8 cellular contexts compared by ENCODE assay signal in the genomic region with DNA sequence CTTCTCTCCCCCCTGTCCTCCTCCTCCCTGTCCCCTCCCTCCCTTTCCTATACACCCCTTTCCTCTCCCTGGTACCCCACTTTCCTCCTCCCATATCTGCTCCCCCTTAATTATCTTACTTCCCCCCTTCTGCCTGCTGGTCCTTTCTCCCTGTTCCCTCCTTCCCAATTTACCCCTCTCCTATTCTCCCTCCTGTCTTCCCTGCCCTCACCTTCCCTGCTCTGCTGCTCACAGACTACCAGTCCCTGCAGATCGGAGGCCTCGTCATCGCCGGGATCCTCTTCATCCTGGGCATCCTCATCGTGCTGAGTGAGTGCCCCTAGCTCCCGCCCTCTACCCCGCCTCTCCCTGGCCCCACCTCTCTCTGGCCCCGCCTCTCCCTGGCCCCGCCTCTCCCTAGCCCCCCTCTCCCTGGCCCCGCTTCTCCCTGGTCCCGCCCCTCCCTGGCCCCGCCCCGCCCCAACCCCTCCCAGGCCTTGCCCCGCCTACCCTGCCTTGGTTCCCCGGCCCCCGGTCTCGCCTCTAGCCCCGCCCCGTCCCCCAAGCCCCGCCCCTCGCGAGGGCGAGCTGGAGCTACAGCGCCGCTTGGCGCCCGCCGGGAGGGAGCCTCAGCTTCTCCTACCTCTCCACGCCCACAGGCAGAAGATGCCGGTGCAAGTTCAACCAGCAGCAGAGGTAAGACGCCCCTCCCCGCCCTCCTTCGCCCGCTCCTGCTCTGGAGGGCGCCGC.
A peak's percentile ranks its signal among the peaks of the same experiment; 100 is the strongest.
DNase-seq lines count a peak whose midpoint lies in the region; ATAC-seq and TF ChIP-seq lines count a peak whose summit lies in the region.

No MANE protein-coding gene starts in this region.

- H3K4me3 ChIP-seq in NT2/D1 (ENCODE audit: insufficient read length, low read depth) (no peak overlapping the region), epithelial cell of esophagus (ENCODE audit: low read length) (no peak overlapping the region)

- H3K27me3 ChIP-seq in NT2/D1 (ENCODE audit: insufficient read depth, insufficient read length) = peaks cover 44% of the 10 kb centered on the region

- H3K9me3 ChIP-seq in NT2/D1 (ENCODE audit: insufficient read depth, low read length) = no peaks in the 10 kb centered on the region

- H3K9ac ChIP-seq in NT2/D1 (ENCODE audit: insufficient read length, low read depth) = no peak overlapping the region

- ATAC-seq in HG03280 (IDR thresholded peaks at IDR 0.05; ENCODE audit: unreplicated experiment) = peak; percentile 76
- ATAC-seq in GM21528 (IDR thresholded peaks at IDR 0.05; ENCODE audit: low FRiP score, unreplicated experiment) = no peak

- H3K4me1 ChIP-seq in NT2/D1 (ENCODE audit: insufficient read depth, insufficient read length) = peaks cover 13% of the 10 kb centered on the region

- TF ChIP-seq CTCF in GM12872 (IDR thresholded peaks at IDR 0.05; ENCODE audit: insufficient read depth, low read depth, low read length) = peak; percentile 59
- TF ChIP-seq CTCF in epithelial cell of esophagus (IDR thresholded peaks at IDR 0.05; ENCODE audit: insufficient read depth, low read depth, low read length, missing control alignments) = peak; percentile 60

- H3K36me3 ChIP-seq in NT2/D1 (ENCODE audit: insufficient read depth, insufficient read length, low read length) = no peaks in the 10 kb centered on the region

- DNase-seq in NT2/D1 (ENCODE audit: low read depth, low spot score) (peak; percentile 63), activated T-cell treated with anti-CD3 and anti-CD28 coated beads for 24 hours (ENCODE audit: low read depth) (peak; percentile 94), epithelial cell of esophagus (ENCODE audit: low read depth) (peak; percentile 94), middle frontal gyrus (ENCODE audit: extremely low spot score, low spot score) (peak; percentile 77)
- DNase-seq in stimulated activated CD8-positive, alpha-beta memory T cell treated with anti-CD3 and anti-CD28 coated beads, Interleukin-15, amount 100 ng/mL, for 48 hours (ENCODE audit: low read depth in 2 of 2) = peak; percentile 95 to 96
